ENCODE assay signal across 8 cellular contexts in the genomic region with DNA sequence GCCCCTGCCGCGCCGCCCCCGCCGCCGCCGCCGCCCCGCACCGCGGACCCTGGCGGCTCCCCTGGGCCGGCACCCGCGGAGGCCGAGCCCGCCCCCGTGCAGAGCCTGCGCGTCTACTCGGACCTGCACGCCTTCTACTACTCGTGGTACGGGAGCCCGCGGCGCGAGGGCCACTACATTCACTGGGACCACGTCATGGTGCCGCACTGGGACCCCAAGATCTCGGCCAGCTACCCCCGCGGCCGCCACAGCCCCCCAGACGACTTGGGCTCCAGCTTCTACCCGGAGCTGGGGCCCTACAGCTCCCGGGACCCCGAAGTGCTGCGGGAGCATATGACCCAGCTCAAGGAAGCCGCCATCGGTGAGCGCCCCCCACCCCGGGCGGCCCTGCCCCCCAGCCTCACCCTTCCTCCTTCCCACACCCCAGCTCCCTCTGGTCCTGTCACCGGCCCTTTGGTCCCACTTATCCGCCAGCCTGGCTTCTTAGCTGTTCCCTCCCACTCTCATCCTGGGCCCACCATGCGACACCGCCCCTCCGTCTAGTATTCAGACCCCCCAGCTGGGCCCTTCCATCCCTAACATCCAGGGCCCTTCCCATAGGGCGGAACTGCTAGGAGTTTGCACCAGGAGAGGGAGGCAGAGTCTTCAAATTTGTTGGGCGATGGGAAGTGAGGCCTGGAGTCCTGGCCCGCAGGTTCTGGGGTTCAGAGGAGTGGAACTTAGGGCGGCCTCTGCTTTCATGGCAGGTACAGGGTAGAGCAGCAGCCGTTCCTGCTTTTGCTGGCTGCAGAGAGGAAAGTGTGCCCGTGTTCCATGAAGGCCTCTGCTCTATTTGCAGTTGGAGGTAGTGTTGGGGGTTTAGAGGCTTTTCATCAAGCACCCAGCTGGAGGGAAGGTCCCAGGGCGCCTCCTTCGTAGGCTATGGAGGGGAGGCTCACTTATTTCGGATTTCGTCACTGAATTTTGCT. TPM values are rescaled to one million over a fixed set of nuclear protein-coding genes. Genes with fewer than 3 reads are reported as not detected.
DNase-seq lines count a peak whose midpoint lies in the region; ATAC-seq and TF ChIP-seq lines count a peak whose summit lies in the region.

No MANE protein-coding gene starts in this region.

- TF ChIP-seq CTCF in thoracic aorta (IDR thresholded peaks at IDR 0.05) = no peak

- H3K9me3 Mint-ChIP-seq in T-cell = no peaks in the 10 kb centered on the region

- DNase-seq in T-cell (no peak), thoracic aorta (ENCODE audit: low spot score) (no peak), NCI-H187 (lab: John Stamatoyannopoulos, UW) (no peak)

- H3K36me3 Mint-ChIP-seq in T-cell = peaks cover 12% of the 10 kb centered on the region

- peaks cover 22 to 42% of the 10 kb centered on the region in 2 donors for H3K27me3 Mint-ChIP-seq in T-cell

- H3K36me3 ChIP-seq in iPS-15b (ENCODE audit: control insufficient read depth, insufficient read depth, low read length) (peaks cover under 1% of the 10 kb centered on the region), thoracic aorta (no peaks in the 10 kb centered on the region)

- peak overlapping the region; percentile 68 to 77 (median 73) for H3K4me3 Mint-ChIP-seq in T-cell

- H3K4me1 Mint-ChIP-seq in T-cell = peaks cover 11 to 25% (median 14%) of the 10 kb centered on the region in 3 donors

- peak overlapping the region in 1 of 2 donors; percentile 63 for H3K27ac Mint-ChIP-seq in T-cell

- H3K27ac ChIP-seq in thoracic aorta = no peak overlapping the region

- peak overlapping the region; percentile 33; the same call in 1 of the 2 replicates for H3K4me3 ChIP-seq in GM08714 (ENCODE audit: low read length)
- peak overlapping the region; percentile 57 for H3K4me3 ChIP-seq in iPS-15b (ENCODE audit: low read depth, low read length)
- peak overlapping the region; percentile 78 for H3K4me3 ChIP-seq in thoracic aorta

- peaks cover 35% of the 10 kb centered on the region for H3K27me3 ChIP-seq in iPS-15b (ENCODE audit: control insufficient read depth, insufficient read depth, low read length)
- no peaks in the 10 kb centered on the region for H3K27me3 ChIP-seq in thoracic aorta (replicated peaks; ENCODE audit: insufficient read depth)

- ATAC-seq in HG02678 (IDR thresholded peaks at IDR 0.05; ENCODE audit: unreplicated experiment) = peak; percentile 22
- ATAC-seq in T-cell (replicated peaks in 1 of 4) = peak in 3 of 4 experiments; percentile 28 to 45 (median 42)
- ATAC-seq in thoracic aorta (ENCODE audit: insufficient number of reproducible peaks, low FRiP score, low read depth) = no peak
- no peak for ATAC-seq in GM19452 (IDR thresholded peaks at IDR 0.05; ENCODE audit: unreplicated experiment)
- no peak for ATAC-seq in GM21717 (IDR thresholded peaks at IDR 0.05; ENCODE audit: unreplicated experiment)

- POLR2A ChIA-PET in T-cell (lab: Charles Lee) = interaction anchor here in 1 of 2 donors (0.6 kb wide), 1 partner anchor 1578 kb away, joined by 7 read pairs; no protein-coding TSS in a partner anchor

- no peaks in the 10 kb centered on the region for H3K9me3 ChIP-seq in iPS-15b (ENCODE audit: control insufficient read depth, insufficient read depth, low read length)
- H3K9me3 ChIP-seq in thoracic aorta = no peaks in the 10 kb centered on the region

- CTCF ChIA-PET in T-cell (lab: Charles Lee) = no interaction called here

- H3K4me1 ChIP-seq in iPS-15b (ENCODE audit: control insufficient read depth, insufficient read depth, low read length) = no peaks in the 10 kb centered on the region
- peaks cover 8 to 16% of the 10 kb centered on the region in 2 donors for H3K4me1 ChIP-seq in thoracic aorta (ENCODE audit: control insufficient read depth in 1 of 2, low read depth in 2 of 2)

- no peak overlapping the region for H3K9ac ChIP-seq in iPS-15b (ENCODE audit: low read depth, low read length)

RNA-seq across cellular contexts. Expression of gene MANEAL, which starts 1.0 kb away (rescaled TPM):
- total RNA-seq in T-cell (1 to 10 TPM; 1.0 to 4.4 (median 2.8) TPM), thoracic aorta (1 to 10 TPM; 1.8 TPM)

RNA-seq across cellular contexts. Expression of gene C1orf122, which starts 12.9 kb away (rescaled TPM):
- total RNA-seq in T-cell (10 to 100 TPM; 13.1 to 24.9 (median 15.8) TPM), thoracic aorta (10 to 100 TPM; 33.9 to 96.0 TPM)

RNA-seq across cellular contexts. Expression of gene YRDC, which starts 13.4 kb away (rescaled TPM):
- total RNA-seq in T-cell (10 to 100 TPM; 16.0 to 28.2 (median 18.4) TPM), thoracic aorta (1 to 10 TPM; 8.7 to 9.7 TPM)

RNA-seq across cellular contexts. Expression of gene EPHA10, which starts 29.7 kb away (rescaled TPM):
- 1 to 10 TPM in 1 of 5 donors, under 1 TPM in 2, not detected in 2; 0.35 to 1.4 (median 0.72) TPM for total RNA-seq in T-cell
- total RNA-seq in thoracic aorta = not detected

Comparison
In these comparisons a context has a peak if more than half of its experiments do, and no peak if none do; other contexts are left out.
1. ATAC-seq: peak in HG02678 (single experiment) and T-cell (3 of 4); none in thoracic aorta (single experiment), GM19452 (single experiment) and GM21717 (single experiment).
2. Peak in every context shown above with its lines, with median percentiles within 50 percentile points of each other: H3K4me3 ChIP-seq.